Comparison of ENCODE assay signal across 10 cellular contexts in genomic region chr11:78023426-78023825, GRCh38. TPM values are rescaled to one million over a fixed set of nuclear protein-coding genes. Genes with fewer than 3 reads are reported as not detected.
DNase-seq lines count a peak whose midpoint lies in the region; ATAC-seq, FAIRE-seq and TF ChIP-seq lines count a peak whose summit lies in the region.
"Had no signal": no experiment of that assay in that cellular context is flagged by ENCODE, and none has a peak within 500 bp of the region (broad histone marks: within the 10 kb centered on the region; RNA-seq: fewer than 3 reads in every experiment).

No MANE protein-coding gene starts in this region.

- peak in 1 of 2 donors; percentile 25 for ATAC-seq in lower lobe of right lung
- ATAC-seq in HG03108 (IDR thresholded peaks at IDR 0.05; ENCODE audit: unreplicated experiment), result no peak

- H3K9me2 ChIP-seq in PC-9 (ENCODE audit: insufficient read depth), result no peaks in the 10 kb centered on the region

- no peak for DNase-seq in PC-9
- no peak for DNase-seq in lower lobe of right lung
- no peak for DNase-seq in thyroid gland
- no peak for DNase-seq in small intestine
- no peak for DNase-seq in T-helper 2 cell treated with Interferon-gamma antibody and Interleukin-4, amounts not matched to agents 5 μg/mL and 100 μg/mL, for 36 hours (ENCODE audit: low spot score)

- whole genome bisulfite sequencing in ectodermal cell, 2 experiments, result 74 to 78% methylated on average over 6 to 7 of the region's 7 CpGs
- WGBS in thyroid gland, 2 donors, result 62 to 65% methylated on average over 7 of the region's 7 CpGs
- 48 to 71% (median 57%) methylated on average over 6 to 7 of the region's 7 CpGs for WGBS in small intestine, 3 donors

- H3K9me3 Mint-ChIP-seq in T-helper 2 cell treated with Interferon-gamma antibody and Interleukin-4, amounts not matched to agents 5 μg/mL and 100 μg/mL, for 36 hours, result no peaks in the 10 kb centered on the region

- CTCF ChIA-PET in PC-9 (lab: Charles Lee), result no interaction called here

- TF ChIP-seq CTCF in PC-9 (conservative IDR thresholded peaks at IDR 0.05) (no peak), lower lobe of right lung (IDR thresholded peaks at IDR 0.05) (no peak), thyroid gland (IDR thresholded peaks at IDR 0.05) (peak in 1 of 6 experiments; percentile 22)

- no peak overlapping the region for H3K4me3 Mint-ChIP-seq in T-helper 2 cell treated with Interferon-gamma antibody and Interleukin-4, amounts not matched to agents 5 μg/mL and 100 μg/mL, for 36 hours
- H3K4me3 Mint-ChIP-seq: IgD-negative memory B cell had no signal

- no peak overlapping the region for H3K27ac Mint-ChIP-seq in T-helper 2 cell treated with Interferon-gamma antibody and Interleukin-4, amounts not matched to agents 5 μg/mL and 100 μg/mL, for 36 hours
- H3K27ac Mint-ChIP-seq: IgD-negative memory B cell had no signal

- H3K4me3 ChIP-seq in PC-9 (peak overlapping the region; percentile 37; the same call in 1 of the 2 replicates), ectodermal cell (ENCODE audit: insufficient read depth, low read depth, low read length) (peak overlapping the region; percentile 26), lower lobe of right lung (peak overlapping the region; percentile 56), thyroid gland (replicated peaks in 1 of 3) (peak overlapping the region in 1 of 3 donors; percentile 43), small intestine (ENCODE audit: low read depth in 1 of 2, low read length in 2 of 2) (peak overlapping the region in 1 of 2 donors; percentile 69)

- no peak overlapping the region for H3K27ac ChIP-seq in PC-9
- H3K27ac ChIP-seq in ectodermal cell (ENCODE audit: insufficient read depth, low read depth, low read length, poor library complexity, severe bottlenecking), result no peak overlapping the region
- H3K27ac ChIP-seq in lower lobe of right lung, result peak overlapping the region; percentile 64
- peak overlapping the region; percentile 68 to 86 (median 86) for H3K27ac ChIP-seq in thyroid gland
- peak overlapping the region in 1 of 2 donors; percentile 65 for H3K27ac ChIP-seq in small intestine (ENCODE audit: low read depth in 1 of 2, low read length in 1 of 2)

- no peaks in the 10 kb centered on the region for H3K9me3 ChIP-seq in PC-9 (ENCODE audit: insufficient read depth, low read depth)
- no peaks in the 10 kb centered on the region for H3K9me3 ChIP-seq in ectodermal cell (ENCODE audit: control insufficient read depth, low read length)
- H3K9me3 ChIP-seq in lower lobe of right lung, result no peaks in the 10 kb centered on the region
- H3K9me3 ChIP-seq in thyroid gland, result no peaks in the 10 kb centered on the region
- H3K9me3 ChIP-seq in small intestine (ENCODE audit: control insufficient read depth, low read depth), result no peaks in the 10 kb centered on the region

- peaks cover 3% of the 10 kb centered on the region for H3K4me1 Mint-ChIP-seq in T-helper 2 cell treated with Interferon-gamma antibody and Interleukin-4, amounts not matched to agents 5 μg/mL and 100 μg/mL, for 36 hours (ENCODE audit: low read depth)

- H3K4me1 ChIP-seq in PC-9 (replicated peaks; ENCODE audit: insufficient read depth), result peaks cover 23% of the 10 kb centered on the region
- peaks cover 7% of the 10 kb centered on the region for H3K4me1 ChIP-seq in ectodermal cell (ENCODE audit: control insufficient read depth, insufficient read depth, low read length)
- H3K4me1 ChIP-seq in lower lobe of right lung, result peaks cover 8% of the 10 kb centered on the region
- H3K4me1 ChIP-seq in thyroid gland, result peaks cover 9 to 26% of the 10 kb centered on the region in 2 donors
- no peaks in the 10 kb centered on the region for H3K4me1 ChIP-seq in small intestine (ENCODE audit: control insufficient read depth in 2 of 2, insufficient read depth in 1 of 2, low read depth in 1 of 2, low read length in 1 of 2)

- TSS peak; percentile 34 for BruUV-seq in PC-9 (replicated peaks; lab: Mats Ljungman, UMichigan)

- H4K20me1 ChIP-seq in PC-9 (ENCODE audit: insufficient read depth), result no peaks in the 10 kb centered on the region

- H3K79me2 ChIP-seq in PC-9 (ENCODE audit: low read depth), result no peaks in the 10 kb centered on the region

- no peak for FAIRE-seq in small intestine (lab: Jason Lieb, UNC)
- FAIRE-seq: G401.6, GM19239 had no signal

- H3F3A ChIP-seq in PC-9 (ENCODE audit: insufficient read depth, low read depth), result peaks cover 22% of the 10 kb centered on the region

- H3K27me3 Mint-ChIP-seq in T-helper 2 cell treated with Interferon-gamma antibody and Interleukin-4, amounts not matched to agents 5 μg/mL and 100 μg/mL, for 36 hours (ENCODE audit: low read depth), result peaks cover 21% of the 10 kb centered on the region

- H3K4me2 ChIP-seq in PC-9, result peak overlapping the region; percentile 49

- TF ChIP-seq POLR2A in thyroid gland (IDR thresholded peaks at IDR 0.05), result no peak

- H3K27me3 ChIP-seq in PC-9 (ENCODE audit: insufficient read depth, low read depth) (no peaks in the 10 kb centered on the region), ectodermal cell (ENCODE audit: control insufficient read depth, insufficient read depth, low read length, poor library complexity, severe bottlenecking) (no peaks in the 10 kb centered on the region), lower lobe of right lung (ENCODE audit: low read depth) (no peaks in the 10 kb centered on the region), thyroid gland (no peaks in the 10 kb centered on the region), small intestine (ENCODE audit: control insufficient read depth in 2 of 2, insufficient read depth in 2 of 2, low read length in 2 of 2) (no peaks in the 10 kb centered on the region)

- POLR2A ChIA-PET in PC-9 (lab: Charles Lee; ENCODE audit: unreplicated experiment), result no interaction called here

- H3K36me3 ChIP-seq in PC-9 (ENCODE audit: low read depth) (no peaks in the 10 kb centered on the region), ectodermal cell (ENCODE audit: control insufficient read depth, insufficient read depth, low read length) (no peaks in the 10 kb centered on the region), lower lobe of right lung (no peaks in the 10 kb centered on the region), thyroid gland (no peaks in the 10 kb centered on the region), small intestine (ENCODE audit: control insufficient read depth in 2 of 2, insufficient read depth in 2 of 2, low read length in 2 of 2) (no peaks in the 10 kb centered on the region)

- 0 out of 2 replicates have a peak overlapping the region, but pooled peaks have one; percentile 18 for H2AFZ ChIP-seq in PC-9

- H3K36me3 Mint-ChIP-seq in T-helper 2 cell treated with Interferon-gamma antibody and Interleukin-4, amounts not matched to agents 5 μg/mL and 100 μg/mL, for 36 hours (ENCODE audit: low read depth), result no peaks in the 10 kb centered on the region

- intact Hi-C loops in PC-9 (cut with micrococcal nuclease; ENCODE audit: unreplicated experiment), result no loop called here
- intact Hi-C loops in lower lobe of right lung (cut with DNase I), result no loop called here
- intact Hi-C loops in thyroid gland (cut with DNase I), result no loop called here

RNA-seq across cellular contexts. Expression of gene KCTD14, which starts 0.3 kb away (rescaled TPM):
- total RNA-seq in PC-9 (2021) (12.0 and 21.3 TPM in 2 replicates), lower lobe of right lung (12.3 TPM), thyroid gland (10 to 100 TPM; 11.6 to 23.7 (median 14.4) TPM)
- polyA plus RNA-seq in ectodermal cell (2013, experiment 1 of 4), result 5.0 TPM
- polyA plus RNA-seq in ectodermal cell (2013, experiment 2 of 4), result 5.2 TPM
- polyA plus RNA-seq in ectodermal cell (2013, experiment 3 of 4), result 4.6 TPM
- 4.1 TPM for polyA plus RNA-seq in ectodermal cell (2013, experiment 4 of 4)
- 10 to 100 TPM in 1 of 3 donors, 1 to 10 TPM in 2; 4.9 to 11.1 (median 5.4) TPM for polyA plus RNA-seq in small intestine

RNA-seq across cellular contexts. Expression of gene INTS4, which starts 29.0 kb away (rescaled TPM):
- total RNA-seq in PC-9 (2021) (43.9 and 53.8 TPM in 2 replicates), lower lobe of right lung (35.4 TPM), thyroid gland (10 to 100 TPM; 31.9 to 53.8 (median 43.7) TPM)
- polyA plus RNA-seq in ectodermal cell (2013, experiment 1 of 4), result 41.6 TPM
- polyA plus RNA-seq in ectodermal cell (2013, experiment 2 of 4), result 41.6 TPM
- polyA plus RNA-seq in ectodermal cell (2013, experiment 3 of 4), result 31.5 TPM
- 41.9 TPM for polyA plus RNA-seq in ectodermal cell (2013, experiment 4 of 4)
- polyA plus RNA-seq in small intestine, result 10 to 100 TPM; 15.1 to 23.5 (median 17.2) TPM

RNA-seq across cellular contexts. Expression of gene THRSP, which starts 40.2 kb away (rescaled TPM):
- total RNA-seq in PC-9 (2021), result 0.72 TPM in 1 of 2 replicates, not detected in the other
- polyA plus RNA-seq in ectodermal cell (2013, experiment 1 of 4), result not detected
- not detected for polyA plus RNA-seq in ectodermal cell (2013, experiment 2 of 4)
- polyA plus RNA-seq in ectodermal cell (2013, experiment 3 of 4), result not detected
- polyA plus RNA-seq in ectodermal cell (2013, experiment 4 of 4), result not detected
- not detected for total RNA-seq in lower lobe of right lung
- 1 to 10 TPM in 2 of 4 donors, under 1 TPM in 1, not detected in 1; 0.67 to 7.2 (median 2.8) TPM for total RNA-seq in thyroid gland
- polyA plus RNA-seq in small intestine, result 10 to 100 TPM in 1 of 3 donors, under 1 TPM in 1, not detected in 1; 0.54 to 17.5 TPM
- polyA plus RNA-seq: IgD-negative memory B cell had no signal

RNA-seq across cellular contexts. Expression of gene NDUFC2, which starts 56.2 kb away (rescaled TPM):
- 380 and 394 TPM in 2 replicates for total RNA-seq in PC-9 (2021)
- polyA plus RNA-seq in ectodermal cell (2013, experiment 1 of 4), result 164 TPM
- 172 TPM for polyA plus RNA-seq in ectodermal cell (2013, experiment 2 of 4)
- 134 TPM for polyA plus RNA-seq in ectodermal cell (2013, experiment 3 of 4)
- polyA plus RNA-seq in ectodermal cell (2013, experiment 4 of 4), result 134 TPM
- 130 TPM for total RNA-seq in lower lobe of right lung
- total RNA-seq in thyroid gland, result 100 to 1,000 TPM; 205 to 342 (median 228) TPM
- 100 to 1,000 TPM; 172 to 381 (median 172) TPM for polyA plus RNA-seq in small intestine

Comparison
In these comparisons a context has a peak if more than half of its experiments do, and no peak if none do; other contexts are left out.
1. H3K27ac ChIP-seq: peak in lower lobe of right lung (single experiment) and thyroid gland (3 of 3); none in PC-9 (single experiment) and ectodermal cell (single experiment).